ENCODE assay signal across 8 cellular contexts in the genomic region with DNA sequence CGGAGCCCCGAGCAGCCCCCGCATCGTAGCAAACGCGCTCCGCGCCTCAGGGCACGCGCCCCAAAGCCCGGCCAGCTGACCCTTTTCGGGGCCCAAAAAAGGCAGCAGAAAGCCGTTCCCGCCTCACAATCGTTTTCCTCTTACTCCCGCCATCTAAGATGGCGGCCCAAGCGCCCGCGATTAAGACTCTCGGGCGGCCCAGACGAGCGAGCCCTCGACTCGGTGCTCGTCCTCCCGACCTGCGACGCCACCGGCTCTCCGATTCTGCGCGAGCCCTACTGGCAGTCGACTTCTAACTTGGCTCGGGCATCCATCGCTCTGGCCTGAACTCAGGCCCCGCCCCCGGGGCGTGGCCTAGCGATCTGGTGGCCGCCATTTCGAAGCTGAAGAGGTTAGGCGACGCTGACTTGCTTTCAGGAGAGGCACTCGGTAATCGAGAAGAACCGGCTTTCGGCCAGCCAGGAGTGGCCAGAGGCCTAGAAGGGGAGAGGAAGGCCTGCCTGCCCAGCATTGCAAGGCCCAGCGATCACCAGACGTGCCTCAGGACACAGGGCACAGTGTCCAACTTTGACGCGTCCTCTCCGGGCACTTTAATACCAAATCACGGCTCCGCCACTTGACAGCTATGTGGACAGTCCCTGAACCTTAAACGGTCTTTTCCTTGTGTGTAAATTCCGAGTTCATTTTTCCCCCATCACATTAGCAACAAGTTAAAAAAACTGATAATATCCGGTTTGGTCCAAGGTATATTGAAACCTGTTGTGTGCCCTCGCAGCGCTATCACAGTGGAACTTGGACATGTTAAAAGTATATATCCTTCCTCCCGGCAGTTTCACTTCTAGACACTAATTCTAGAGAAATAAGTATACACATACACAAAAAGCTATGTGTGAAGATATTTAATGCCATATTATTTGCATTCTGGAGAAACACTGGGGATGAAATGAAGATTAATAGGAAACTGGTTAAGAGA. TPM values are rescaled to one million over a fixed set of nuclear protein-coding genes. Genes with fewer than 3 reads are reported as not detected.
A peak's percentile ranks its signal among the peaks of the same experiment; 100 is the strongest.
DNase-seq lines count a peak whose midpoint lies in the region; ATAC-seq lines count a peak whose summit lies in the region.

Gene RAF1 (minus strand): TSS at position 182 of the 973 bp plus-strand sequence. CDS start 45,396 bp downstream, outside the sequence.

- H3K9ac ChIP-seq in BLaER1, result peak within 1 kb of the TSS; percentile 98

- H3K36me3 ChIP-seq in BLaER1, result no peaks in the 10 kb centered on the region

- no peaks in the 10 kb centered on the region for H3K9me3 ChIP-seq in BLaER1

- H3K4me1 Mint-ChIP-seq in activated CD4-positive, alpha-beta T cell treated with anti-CD3 and anti-CD28 coated beads, Interleukin-2, amount 10 ng/mL, durations not matched to agents 7 days and 5 days, result peaks cover 26% of the 10 kb centered on the region

- H3K4me3 ChIP-seq in BLaER1, result peak within 1 kb of the TSS; percentile 88

- peak within 1 kb of the TSS; percentile 99 for H3K27ac Mint-ChIP-seq in activated CD4-positive, alpha-beta T cell treated with anti-CD3 and anti-CD28 coated beads, Interleukin-2, amount 10 ng/mL, durations not matched to agents 7 days and 5 days

- peak within 1 kb of the TSS; percentile 91 for H3K4me2 ChIP-seq in BLaER1

- no peaks in the 10 kb centered on the region for H3K27me3 ChIP-seq in BLaER1

- H4K20me1 ChIP-seq in BLaER1, result peaks cover 41% of the 10 kb centered on the region

- H3K36me3 Mint-ChIP-seq in activated CD4-positive, alpha-beta T cell treated with anti-CD3 and anti-CD28 coated beads, Interleukin-2, amount 10 ng/mL, durations not matched to agents 7 days and 5 days (ENCODE audit: low read depth), result peaks cover 7% of the 10 kb centered on the region

- no peaks in the 10 kb centered on the region for H3K9me3 Mint-ChIP-seq in activated CD4-positive, alpha-beta T cell treated with anti-CD3 and anti-CD28 coated beads, Interleukin-2, amount 10 ng/mL, durations not matched to agents 7 days and 5 days

- ATAC-seq in GM19328 (IDR thresholded peaks at IDR 0.05; ENCODE audit: unreplicated experiment) (peak; percentile 83), HG03520 (IDR thresholded peaks at IDR 0.05; ENCODE audit: unreplicated experiment) (peak; percentile 89)

- no peaks in the 10 kb centered on the region for H3K27me3 Mint-ChIP-seq in activated CD4-positive, alpha-beta T cell treated with anti-CD3 and anti-CD28 coated beads, Interleukin-2, amount 10 ng/mL, durations not matched to agents 7 days and 5 days

- DNase-seq in NCI-H69 (lab: John Stamatoyannopoulos, UW) (peak; percentile 97), cortex of kidney (lab: John Stamatoyannopoulos, UW) (peak; percentile 65), left kidney (ENCODE audit: low read depth, low spot score) (peak; percentile 99)
- peak; percentile 98 for DNase-seq in activated CD4-positive, alpha-beta T cell treated with anti-CD3 and anti-CD28 coated beads, Interleukin-2, amount 10 ng/mL, durations not matched to agents 7 days and 5 days
- peak; percentile 97 to 98 for DNase-seq in stimulated activated CD4-positive, alpha-beta T cell treated with anti-CD3 and anti-CD28 coated beads, Interleukin-2, amount 100 ng/mL, for 24 hours

- H3K4me1 ChIP-seq in BLaER1, result peaks cover 26% of the 10 kb centered on the region

- CTCF ChIA-PET in activated CD4-positive, alpha-beta T cell treated with anti-CD3 and anti-CD28 coated beads, Interleukin-2, amount 10 ng/mL, durations not matched to agents 7 days and 5 days (lab: Charles Lee), result interaction anchor here (0.5 to 1.0 kb wide), 6 partner anchors 15 to 399 kb away, joined by 3 to 5 read pairs (median 3); no protein-coding TSS in a partner anchor

- POLR2A ChIA-PET in activated CD4-positive, alpha-beta T cell treated with anti-CD3 and anti-CD28 coated beads, Interleukin-2, amount 10 ng/mL, durations not matched to agents 7 days and 5 days (lab: Charles Lee), result no interaction called here

- H3K4me3 Mint-ChIP-seq in activated CD4-positive, alpha-beta T cell treated with anti-CD3 and anti-CD28 coated beads, Interleukin-2, amount 10 ng/mL, durations not matched to agents 7 days and 5 days, result peak within 1 kb of the TSS; percentile 89

- H3K27ac ChIP-seq in BLaER1, result peak within 1 kb of the TSS; percentile 98

RNA-seq across cellular contexts. Expression of gene RAF1, which starts in this region (rescaled TPM):
- total RNA-seq in activated CD4-positive, alpha-beta T cell treated with anti-CD3 and anti-CD28 coated beads, Interleukin-2, amount 10 ng/mL, durations not matched to agents 7 days and 5 days, result 10 to 100 TPM; 90.1 to 90.9 TPM

Comparison
In these comparisons a context has a peak if more than half of its experiments do, and no peak if none do; other contexts are left out.
1. Peak in every context shown above with its lines: DNase-seq, ATAC-seq, H3K4me3 ChIP-seq and H3K27ac ChIP-seq.